2 cellular contexts compared by ENCODE assay signal in genomic region chr15:25784141-25784540, GRCh38.
TF ChIP-seq lines count a peak whose summit lies in the region.

No MANE protein-coding gene starts in this region.

TF ChIP-seq in IMR-90, 13 proteins besides CTCF, POLR2A, EP300 and RAD21:
- TF ChIP-seq FOS (IDR thresholded peaks at IDR 0.05; ENCODE audit: low read depth, low read length) (no peak), MAFK (IDR thresholded peaks at IDR 0.05; ENCODE audit: low read depth, low read length) (no peak), RFX5 (IDR thresholded peaks at IDR 0.05; ENCODE audit: low read depth, low read length) (no peak), BHLHE40 (IDR thresholded peaks at IDR 0.05; ENCODE audit: low read depth, low read length) (no peak), CEBPB (IDR thresholded peaks at IDR 0.05; ENCODE audit: low read depth, low read length) (no peak), SMC3 (IDR thresholded peaks at IDR 0.05; ENCODE audit: low read depth, low read length) (no peak), MAZ (IDR thresholded peaks at IDR 0.05; ENCODE audit: borderline replicate concordance, low read depth, low read length) (no peak), RCOR1 (IDR thresholded peaks at IDR 0.05; ENCODE audit: insufficient replicate concordance, low read length) (no peak)

TF ChIP-seq in H1, 55 proteins besides CTCF, POLR2A, EP300 and RAD21:
- TF ChIP-seq RBBP5 (IDR thresholded peaks at IDR 0.05; ENCODE audit: borderline replicate concordance, low read depth, low read length) (no peak), ATF2 (IDR thresholded peaks at IDR 0.05; ENCODE audit: low read length) (no peak), SP1 (IDR thresholded peaks at IDR 0.05; ENCODE audit: low read depth, low read length) (no peak), TEAD4 (IDR thresholded peaks at IDR 0.05; ENCODE audit: low read depth, low read length) (no peak), JUND (IDR thresholded peaks at IDR 0.05; ENCODE audit: low read length) (no peak), BRCA1 (IDR thresholded peaks at IDR 0.05; ENCODE audit: low read depth, low read length) (no peak), CTBP2 (IDR thresholded peaks at IDR 0.05; ENCODE audit: borderline replicate concordance, insufficient read depth, insufficient read length, low read length) (no peak)
